9 cellular contexts compared by ENCODE assay signal in genomic region chr6:41967312-41968287, GRCh38. TPM values are rescaled to one million over a fixed set of nuclear protein-coding genes. Genes with fewer than 3 reads are reported as not detected.
DNase-seq lines count a peak whose midpoint lies in the region; ATAC-seq and TF ChIP-seq lines count a peak whose summit lies in the region.
"Had no signal": no experiment of that assay in that cellular context is flagged by ENCODE, and none has a peak within 500 bp of the region (broad histone marks: within the 10 kb centered on the region; RNA-seq: fewer than 3 reads in every experiment).

No MANE protein-coding gene starts in this region.

- H3K4me1 ChIP-seq in GM23248 (ENCODE audit: insufficient read depth) (peaks cover 29% of the 10 kb centered on the region), RWPE2 (ENCODE audit: insufficient read depth, poor library complexity, severe bottlenecking) (peaks cover 31% of the 10 kb centered on the region)

- in situ Hi-C loops in GM23248 (cut with MboI), result no loop called here

- ATAC-seq in RWPE2 (ENCODE audit: low read depth) (peak; percentile 71), HG03095 (IDR thresholded peaks at IDR 0.05; ENCODE audit: unreplicated experiment) (no peak)

- DNase-seq in GM23248, result peak; percentile 71
- no peak for DNase-seq in RWPE2 (ENCODE audit: low spot score)
- DNase-seq in fibroblast of gingiva (ENCODE audit: low read depth), result peak; percentile 41
- peak; percentile 96 for DNase-seq in renal cortical epithelial cell (ENCODE audit: low read depth)
- DNase-seq in posterior vena cava (ENCODE audit: low spot score), result no peak
- DNase-seq in stimulated activated CD4-positive, alpha-beta T cell treated with anti-CD3 and anti-CD28 coated beads, Interleukin-12 subunit alpha, Interleukin-12 subunit beta, amount 100 ng/mL, for 4 hours, result no peak
- DNase-seq in NCI-H1092 (lab: John Stamatoyannopoulos, UW), result no peak
- DNase-seq: posterior cingulate gyrus had no signal

- H3K27ac ChIP-seq in GM23248 (peak overlapping the region; percentile 50), RWPE2 (ENCODE audit: poor library complexity, severe bottlenecking) (peak overlapping the region; percentile 79)

- H3K9me3 ChIP-seq in GM23248 (ENCODE audit: low read depth) (no peaks in the 10 kb centered on the region), RWPE2 (ENCODE audit: severe bottlenecking) (no peaks in the 10 kb centered on the region)

- no peak overlapping the region for H3K9ac ChIP-seq in GM23248

- H3K9me2 ChIP-seq in GM23248 (ENCODE audit: insufficient read depth), result no peaks in the 10 kb centered on the region

- intact Hi-C loops in posterior vena cava (cut with DNase I), result no loop called here

- H3F3A ChIP-seq in GM23248 (ENCODE audit: insufficient read depth), result peaks cover 21% of the 10 kb centered on the region

- no peak overlapping the region for H2AFZ ChIP-seq in GM23248

- H3K36me3 ChIP-seq in GM23248 (ENCODE audit: low read depth) (no peaks in the 10 kb centered on the region), RWPE2 (ENCODE audit: low read depth) (no peaks in the 10 kb centered on the region)

- H3K79me2 ChIP-seq in GM23248 (ENCODE audit: insufficient read depth), result no peaks in the 10 kb centered on the region

- 94 to 95% methylated on average over 7 of the region's 7 CpGs for WGBS in GM23248 (ENCODE audit: low coverage in 1 of 2, low lambda C conversion rate in 2 of 2, missing lambda C conversion rate in 2 of 2), 2 experiments

- H4K20me1 ChIP-seq in GM23248 (ENCODE audit: insufficient read depth), result no peaks in the 10 kb centered on the region

- TF ChIP-seq CTCF in RWPE2 (IDR thresholded peaks at IDR 0.05; ENCODE audit: poor library complexity, severe bottlenecking), result no peak

- H3K4me3 ChIP-seq in GM23248 (no peak overlapping the region), RWPE2 (ENCODE audit: severe bottlenecking) (no peak overlapping the region)

- H3K27me3 ChIP-seq in GM23248 (replicated peaks; ENCODE audit: insufficient read depth) (no peaks in the 10 kb centered on the region), RWPE2 (ENCODE audit: insufficient read depth, poor library complexity, severe bottlenecking) (no peaks in the 10 kb centered on the region)

- H3K4me2 ChIP-seq in GM23248 (ENCODE audit: unreplicated experiment), result peak overlapping the region; percentile 34

RNA-seq across cellular contexts. Expression of gene CCND3, which starts 26.0 kb away (rescaled TPM):
- 47.8 and 48.1 TPM in 2 replicates for total RNA-seq in GM23248 (2014; rRNA removed; shearing (Covaris generic))
- polyA plus RNA-seq in GM23248 (2016; fragmentation: Nextera tagmentation; extraction: Ambion mirVana), result 70.7 and 73.6 TPM in 2 replicates
- total RNA-seq in renal cortical epithelial cell (54.9 and 113 TPM in 2 replicates), posterior vena cava (10 to 100 TPM; 47.7 to 53.3 TPM)

RNA-seq across cellular contexts. Expression of gene BYSL, which starts 46.3 kb away (rescaled TPM):
- 11.0 and 12.3 TPM in 2 replicates for total RNA-seq in GM23248 (2014; rRNA removed; shearing (Covaris generic))
- polyA plus RNA-seq in GM23248 (2016; fragmentation: Nextera tagmentation; extraction: Ambion mirVana), result 28.0 and 30.2 TPM in 2 replicates
- total RNA-seq in renal cortical epithelial cell (12.5 and 31.4 TPM in 2 replicates), posterior vena cava (10 to 100 TPM; 12.7 to 16.8 TPM)

RNA-seq across cellular contexts. Expression of gene MED20, which starts 46.7 kb away (rescaled TPM):
- total RNA-seq in GM23248 (2014; rRNA removed; shearing (Covaris generic)), result 21.0 and 30.6 TPM in 2 replicates
- polyA plus RNA-seq in GM23248 (2016; fragmentation: Nextera tagmentation; extraction: Ambion mirVana), result 24.2 and 25.5 TPM in 2 replicates
- total RNA-seq in renal cortical epithelial cell (39.2 and 42.5 TPM in 2 replicates), posterior vena cava (10 to 100 TPM; 11.9 to 17.8 TPM)

Comparison
In these comparisons a context has a peak if more than half of its experiments do, and no peak if none do; other contexts are left out.
1. DNase-seq: peak in GM23248 (single experiment), fibroblast of gingiva (single experiment) and renal cortical epithelial cell (single experiment); none in RWPE2 (single experiment), posterior vena cava (single experiment), stimulated activated CD4-positive, alpha-beta T cell treated with anti-CD3 and anti-CD28 coated beads, Interleukin-12 subunit alpha, Interleukin-12 subunit beta, amount 100 ng/mL, for 4 hours (single experiment) and NCI-H1092 (single experiment).